9 cellular contexts compared by ENCODE assay signal in genomic region chr3:31536417-31536991, GRCh38. TPM values are rescaled to one million over a fixed set of nuclear protein-coding genes. Genes with fewer than 3 reads are reported as not detected.
DNase-seq lines count a peak whose midpoint lies in the region; TF ChIP-seq lines count a peak whose summit lies in the region.
"Had no signal": no experiment of that assay in that cellular context is flagged by ENCODE, and none has a peak within 500 bp of the region (broad histone marks: within the 10 kb centered on the region; RNA-seq: fewer than 3 reads in every experiment).

No MANE protein-coding gene starts in this region.

- H3K4me1 ChIP-seq in OCI-LY7 (ENCODE audit: insufficient read depth, low read length, poor library complexity, severe bottlenecking), result peaks cover 40% of the 10 kb centered on the region
- peaks cover 59% of the 10 kb centered on the region in 2 experiments for H3K4me1 ChIP-seq in neutrophil (ENCODE audit: control insufficient read depth in 1 of 2, insufficient read depth in 1 of 2, low read depth in 1 of 2, low read length in 1 of 2)
- H3K4me1 ChIP-seq in HAP-1, result peaks cover 41% of the 10 kb centered on the region

- H2AFZ ChIP-seq in OCI-LY7 (ENCODE audit: low read length), result no peak overlapping the region

- no peaks in the 10 kb centered on the region for H3K27me3 Mint-ChIP-seq in chondrocyte (ENCODE audit: low read depth)

- TF ChIP-seq CTCF in GM12865 (IDR thresholded peaks at IDR 0.05; ENCODE audit: insufficient read depth, low read depth, low read length, missing control alignments), result no peak
- no peak for TF ChIP-seq CTCF in OCI-LY7 (conservative IDR thresholded peaks at IDR 0.05; ENCODE audit: low read length)
- TF ChIP-seq CTCF in chondrocyte (IDR thresholded peaks at IDR 0.05), result no peak
- TF ChIP-seq CTCF in neutrophil (IDR thresholded peaks at IDR 0.05), result no peak

- H4K20me1 ChIP-seq in OCI-LY7 (ENCODE audit: insufficient read depth, low read length), result peaks cover 58% of the 10 kb centered on the region

- H3K4me1 Mint-ChIP-seq in chondrocyte (ENCODE audit: low read depth), result peaks cover 38% of the 10 kb centered on the region

- peaks cover 65% of the 10 kb centered on the region for H3K36me3 ChIP-seq in OCI-LY7 (ENCODE audit: insufficient read depth, low read length)
- H3K36me3 ChIP-seq in neutrophil, result no peaks in the 10 kb centered on the region
- peaks cover 15% of the 10 kb centered on the region for H3K36me3 ChIP-seq in HAP-1 (replicated peaks)
- H3K36me3 ChIP-seq: adrenal gland had no signal

- H3K79me2 ChIP-seq in OCI-LY7 (ENCODE audit: insufficient read depth, low read depth, low read length), result peaks cover 85% of the 10 kb centered on the region

- H3K27me3 ChIP-seq in neutrophil (no peaks in the 10 kb centered on the region), HAP-1 (ENCODE audit: low read depth) (no peaks in the 10 kb centered on the region)
- H3K27me3 ChIP-seq: adrenal gland had no signal

- no peak overlapping the region for H3K27ac ChIP-seq in OCI-LY7 (ENCODE audit: low read depth, low read length, poor library complexity, severe bottlenecking)
- peak overlapping the region; percentile 53 for H3K27ac ChIP-seq in neutrophil
- H3K27ac ChIP-seq: adrenal gland had no signal

- DNase-seq in GM12865 (ENCODE audit: low read depth), result no peak
- no peak for DNase-seq in OCI-LY7 (ENCODE audit: low spot score)
- no peak for DNase-seq in chondrocyte (ENCODE audit: low spot score)
- no peak for DNase-seq in SK-N-DZ (ENCODE audit: low spot score)
- no peak for DNase-seq in mesenteric fat pad (ENCODE audit: low spot score)
- no peak for DNase-seq in HAP-1 (ENCODE audit: low spot score in 2 of 2)
- DNase-seq: adrenal gland had no signal

- peak overlapping the region; percentile 25 for H3K4me3 Mint-ChIP-seq in chondrocyte (ENCODE audit: unreplicated experiment)

- no peaks in the 10 kb centered on the region for H3K9me3 ChIP-seq in OCI-LY7 (ENCODE audit: low read length)
- no peaks in the 10 kb centered on the region for H3K9me3 ChIP-seq in neutrophil
- H3K9me3 ChIP-seq in HAP-1, result no peaks in the 10 kb centered on the region
- H3K9me3 ChIP-seq: adrenal gland had no signal

- H3K4me3 ChIP-seq in GM12865 (ENCODE audit: low read depth, low read length) (peak overlapping the region; percentile 10; the same call in 1 of the 2 replicates), OCI-LY7 (ENCODE audit: low read depth, low read length, poor library complexity, severe bottlenecking) (peak overlapping the region; percentile 94), neutrophil (ENCODE audit: low read depth in 1 of 2, low read length in 1 of 2) (no peak overlapping the region), HAP-1 (no peak overlapping the region)
- H3K4me3 ChIP-seq: lung had no signal

- CTCF ChIA-PET in OCI-LY7 (lab: Charles Lee; ENCODE audit: unreplicated experiment), result interaction anchor here (1.3 kb wide), 1 partner anchor 437 kb away, joined by 3 read pairs; no protein-coding TSS in a partner anchor

- POLR2A ChIA-PET in OCI-LY7 (lab: Charles Lee), result interaction anchor here (0.6 to 2.4 kb wide), 11 partner anchors 8 to 544 kb away, joined by 3 to 12 read pairs (median 5); no protein-coding TSS in a partner anchor

- no peaks in the 10 kb centered on the region for H3K36me3 Mint-ChIP-seq in chondrocyte (ENCODE audit: low read depth)

- H3K9me3 Mint-ChIP-seq in chondrocyte (ENCODE audit: low read depth), result no peaks in the 10 kb centered on the region

- intact Hi-C loops in OCI-LY7 (cut with micrococcal nuclease; ENCODE audit: unreplicated experiment), result loop anchor here (10.0 kb wide), 2 partner anchors 608 to 898 kb away; no protein-coding TSS in a partner anchor

- BruUV-seq in OCI-LY7 (replicated peaks; lab: Mats Ljungman, UMichigan), result no TSS peak

- in situ Hi-C loops in HAP-1 (cut with MboI; ENCODE audit: low sequenced_read_pairs), result no loop called here

- H3K4me2 ChIP-seq in OCI-LY7 (ENCODE audit: low read length), result peak overlapping the region; percentile 91

- no peaks in the 10 kb centered on the region for H3K9me2 ChIP-seq in OCI-LY7 (ENCODE audit: insufficient read depth, low read length)

- H3K27ac Mint-ChIP-seq in chondrocyte (ENCODE audit: unreplicated experiment), result no peak overlapping the region

RNA-seq across cellular contexts. Expression of gene STT3B, which starts 3.8 kb away (rescaled TPM):
- 65.7 and 93.5 TPM in 2 replicates for total RNA-seq in OCI-LY7 (2014; rRNA removed; shearing (Covaris generic))
- 122 and 123 TPM in 2 replicates for total RNA-seq in OCI-LY7 (2022)
- total RNA-seq in chondrocyte, result 113 to 119 TPM (median 118 TPM) in 3 replicates
- polyA plus RNA-seq in SK-N-DZ (2014; cell fraction: cytosol; rRNA removed), result 117 and 119 TPM in 2 replicates
- polyA plus RNA-seq in SK-N-DZ (2014; cell fraction: nucleus; rRNA removed), result 80.6 and 94.8 TPM in 2 replicates
- total RNA-seq in mesenteric fat pad, result 80.7 TPM

Comparison
In these comparisons a context has a peak if more than half of its experiments do, and no peak if none do; other contexts are left out.
1. H3K4me3 ChIP-seq: peak in GM12865 (single experiment) and OCI-LY7 (single experiment); none in neutrophil (0 of 2) and HAP-1 (single experiment).